14 cellular contexts compared by ENCODE assay signal in the genomic region with DNA sequence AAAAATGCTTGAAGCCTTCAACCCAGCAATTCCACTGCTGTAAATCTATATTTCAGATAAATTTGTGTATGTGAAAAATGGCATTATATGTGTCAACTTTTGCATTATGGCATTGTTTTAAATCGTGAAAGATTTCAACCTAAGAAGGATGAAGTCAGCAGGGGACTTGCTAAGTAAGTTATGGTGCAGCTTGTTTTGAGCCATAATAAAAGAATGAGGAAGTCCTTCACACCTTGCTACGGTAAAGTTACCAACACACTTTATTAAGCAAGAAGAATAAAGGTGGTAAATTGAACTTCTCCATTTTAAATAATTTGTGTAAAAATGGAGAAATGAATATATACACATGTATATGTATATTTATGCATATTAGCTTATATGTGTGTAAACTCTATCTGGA.
DNase-seq lines count a peak whose midpoint lies in the region; ATAC-seq and TF ChIP-seq lines count a peak whose summit lies in the region.
"Had no signal": no experiment of that assay in that cellular context is flagged by ENCODE, and none has a peak within 500 bp of the region (broad histone marks: within the 10 kb centered on the region; RNA-seq: fewer than 3 reads in every experiment).

No MANE protein-coding gene starts in this region.

- TF ChIP-seq CTCF in foreskin keratinocyte (conservative IDR thresholded peaks at IDR 0.05) (no peak), left lung (IDR thresholded peaks at IDR 0.05) (no peak), ascending aorta (IDR thresholded peaks at IDR 0.05) (no peak)

- H3K27ac ChIP-seq in foreskin keratinocyte (no peak overlapping the region), left lung (no peak overlapping the region), ascending aorta (no peak overlapping the region)

- H3K9me3 ChIP-seq in left lung (peaks cover 0 to 6% of the 10 kb centered on the region in 2 donors), ascending aorta (no peaks in the 10 kb centered on the region)

- H3K36me3 ChIP-seq in left lung (no peaks in the 10 kb centered on the region), ascending aorta (no peaks in the 10 kb centered on the region)

- peak; percentile 2 for DNase-seq in HPDE6-E6E7 (ENCODE audit: extremely low spot score)
- peak; percentile 1 for DNase-seq in astrocyte of the hippocampus (ENCODE audit: low read depth, low spot score)
- DNase-seq in foreskin keratinocyte = peak; percentile 38 to 71
- DNase-seq in left lung = no peak
- DNase-seq in head of caudate nucleus = no peak
- DNase-seq in epidermal melanocyte (ENCODE audit: insufficient read length, low spot score) = no peak
- no peak for DNase-seq in ascending aorta (ENCODE audit: low spot score in 2 of 2)
- DNase-seq: C1 segment of cervical spinal cord; CD4-positive, alpha-beta memory T cell; DMS79; IMR-90 had no signal

- peaks cover 17% of the 10 kb centered on the region for H3K4me1 ChIP-seq in foreskin keratinocyte
- no peaks in the 10 kb centered on the region for H3K4me1 ChIP-seq in left lung
- no peaks in the 10 kb centered on the region for H3K4me1 ChIP-seq in ascending aorta

- intact Hi-C loops in left lung (cut with DNase I) = no loop called here
- intact Hi-C loops in head of caudate nucleus (cut with DNase I) = no loop called here
- intact Hi-C loops in ascending aorta (cut with DNase I) = no loop called here

- H3K27me3 ChIP-seq in foreskin keratinocyte = no peaks in the 10 kb centered on the region
- no peaks in the 10 kb centered on the region for H3K27me3 ChIP-seq in left lung
- H3K27me3 ChIP-seq in ascending aorta = no peaks in the 10 kb centered on the region

- ATAC-seq in foreskin keratinocyte (peak; percentile 45), left lung (peak; percentile 77), HG03045 (IDR thresholded peaks at IDR 0.05; ENCODE audit: unreplicated experiment) (no peak)
- ATAC-seq: HCT116 had no signal

- H3K4me3 ChIP-seq in left lung (no peak overlapping the region), ascending aorta (no peak overlapping the region)
- H3K4me3 ChIP-seq: GM23248 had no signal

Comparison
In these comparisons a context has a peak if more than half of its experiments do, and no peak if none do; other contexts are left out.
1. DNase-seq: peak in HPDE6-E6E7 (single experiment), astrocyte of the hippocampus (single experiment) and foreskin keratinocyte (2 of 2); none in left lung (0 of 2), head of caudate nucleus (0 of 42), epidermal melanocyte (single experiment) and ascending aorta (0 of 2).